Comparison of ENCODE assay signal across 1 cellular context in genomic region chr7:76086070-76086469, GRCh38.
TF ChIP-seq lines count a peak whose summit lies in the region.

No MANE protein-coding gene starts in this region.

TF ChIP-seq in A549, 52 proteins besides CTCF, POLR2A, EP300 and RAD21 (continued from another document):
- TF ChIP-seq E2F6 (IDR thresholded peaks at IDR 0.05; ENCODE audit: borderline replicate concordance, low read depth) (no peak), ATOH8 (CRISPR knock-in tag; IDR thresholded peaks at IDR 0.05; ENCODE audit: low read depth) (no peak), FOSL2 (IDR thresholded peaks at IDR 0.05) (no peak), FOSL2 (CRISPR knock-in tag; IDR thresholded peaks at IDR 0.05) (no peak), BCL3 (IDR thresholded peaks at IDR 0.05) (no peak), CBX8 (IDR thresholded peaks at IDR 0.05) (no peak), RCOR1 (IDR thresholded peaks at IDR 0.05; ENCODE audit: low read depth, low read length) (no peak), BHLHE40 (IDR thresholded peaks at IDR 0.05; ENCODE audit: low read depth, low read length) (no peak), RNF2 (IDR thresholded peaks at IDR 0.05; ENCODE audit: borderline replicate concordance, low read depth) (no peak), ZSCAN20 (CRISPR knock-in tag; IDR thresholded peaks at IDR 0.05) (no peak), FOSB (CRISPR knock-in tag; IDR thresholded peaks at IDR 0.05) (no peak), MAX (IDR thresholded peaks at IDR 0.05) (no peak)
